8 cellular contexts compared by ENCODE assay signal in the genomic region with DNA sequence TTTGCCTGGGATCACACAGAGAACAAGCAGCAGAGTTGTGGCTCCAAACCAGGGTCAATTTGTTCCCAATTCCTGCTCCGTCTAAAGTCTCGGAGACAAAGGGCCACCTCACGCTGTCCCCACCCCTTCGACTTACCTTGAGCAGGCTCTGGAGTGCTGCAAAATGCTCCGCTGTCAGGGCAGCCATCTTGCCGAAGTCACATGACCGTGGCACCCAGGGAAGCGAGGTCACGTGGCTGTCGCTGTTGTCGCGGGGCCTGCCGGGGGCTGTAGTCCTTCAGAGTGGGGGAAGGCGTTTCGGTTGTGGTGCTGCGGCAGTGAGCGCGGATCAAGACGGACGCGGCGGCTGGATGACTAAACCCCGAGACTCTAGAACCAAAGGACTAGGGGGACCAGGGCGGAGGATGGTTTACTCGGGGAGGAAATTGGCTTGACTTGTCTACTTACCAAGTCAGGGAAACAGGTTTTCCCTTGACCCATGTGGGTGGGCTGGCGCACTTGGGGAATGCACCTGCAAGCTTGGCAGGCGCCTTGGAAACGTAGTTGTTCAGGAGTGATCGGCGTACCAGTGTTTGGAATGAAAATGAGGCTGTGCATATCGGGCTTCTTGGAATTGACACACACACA. TPM values are rescaled to one million over a fixed set of nuclear protein-coding genes. Genes with fewer than 3 reads are reported as not detected.
A peak's percentile ranks its signal among the peaks of the same experiment; 100 is the strongest.
DNase-seq lines count a peak whose midpoint lies in the region; ATAC-seq and TF ChIP-seq lines count a peak whose summit lies in the region.

A gene (minus strand): TSS at position 199 of the 627 bp plus-strand sequence. CDS start 12 bp downstream, at position 187.

- intact Hi-C loops in IMR-90 (cut with micrococcal nuclease), result no loop called here

- H4K20me1 ChIP-seq in IMR-90 (ENCODE audit: insufficient read depth, low read length), result no peaks in the 10 kb centered on the region

- H3K4me3 ChIP-seq in IMR-90 (ENCODE audit: insufficient read depth, low read depth, low read length) (peak within 1 kb of the TSS; percentile 89), epithelial cell of esophagus (ENCODE audit: low read length) (peak within 1 kb of the TSS; percentile 95), mononuclear cell (ENCODE audit: low read length) (peak within 1 kb of the TSS; percentile 90)

- H4K8ac ChIP-seq in IMR-90 (ENCODE audit: low read depth in 2 of 2, low read length in 2 of 2), result peak within 1 kb of the TSS; percentile 82 to 99

- H2BK20ac ChIP-seq in IMR-90 (ENCODE audit: low read depth, low read length), result no peak within 1 kb of the TSS

- H4K91ac ChIP-seq in IMR-90 (ENCODE audit: insufficient read depth, low read depth, low read length), result peak within 1 kb of the TSS; percentile 78; the same call in 1 of the 2 replicates

- H3K9me1 ChIP-seq in IMR-90 (ENCODE audit: insufficient read depth, low read length), result no peaks in the 10 kb centered on the region

- H2AFZ ChIP-seq in IMR-90 (replicated peaks; ENCODE audit: low read length, poor library complexity), result peak within 1 kb of the TSS; percentile 95

- no peak within 1 kb of the TSS for H2BK15ac ChIP-seq in IMR-90 (ENCODE audit: low read depth, low read length)

- ATAC-seq in GM21528 (IDR thresholded peaks at IDR 0.05; ENCODE audit: low FRiP score, unreplicated experiment) (peak; percentile 99), IMR-90 (ENCODE audit: low read depth) (peak; percentile 94)

- peak within 1 kb of the TSS; percentile 84 for H3K14ac ChIP-seq in IMR-90 (replicated peaks; ENCODE audit: low read depth, low read length)

- no peak within 1 kb of the TSS for H2AK5ac ChIP-seq in IMR-90 (ENCODE audit: low read depth, low read length)

- no TSS peak for BruUV-seq in IMR-90 (replicated peaks; lab: Mats Ljungman, UMichigan)

- peak within 1 kb of the TSS; percentile 40; the same call in 1 of the 2 replicates for H2BK120ac ChIP-seq in IMR-90 (ENCODE audit: low read depth, low read length)

- H3K9me3 ChIP-seq in IMR-90 (ENCODE audit: control insufficient read depth, insufficient read depth, low read length), result no peaks in the 10 kb centered on the region
- H3K9me3 ChIP-seq in mononuclear cell (ENCODE audit: low read depth, low read length), result no peaks in the 10 kb centered on the region

- peaks cover 7 to 17% of the 10 kb centered on the region in 2 experiments for H3K79me1 ChIP-seq in IMR-90 (ENCODE audit: low read depth in 1 of 2, low read length in 2 of 2)

- H3K4me2 ChIP-seq in IMR-90 (ENCODE audit: low read depth, low read length), result peak within 1 kb of the TSS; percentile 98

- no peak within 1 kb of the TSS; the same call in 1 of the 2 replicates for H3K18ac ChIP-seq in IMR-90 (ENCODE audit: low read depth, low read length)

- no peak for TF ChIP-seq RAD21 in IMR-90 (IDR thresholded peaks at IDR 0.05; ENCODE audit: low read length)

- no peak within 1 kb of the TSS for H2BK5ac ChIP-seq in IMR-90 (ENCODE audit: low read depth, low read length, poor library complexity, severe bottlenecking)

- DNase-seq in DMS 273 (lab: John Stamatoyannopoulos, UW; ENCODE audit: unreplicated experiment), result peak; percentile 94
- DNase-seq in IMR-90, result peak; percentile 93
- DNase-seq in OCI-M1 (lab: John Stamatoyannopoulos, UW), result peak; percentile 94
- peak; percentile 90 for DNase-seq in activated T-cell treated with anti-CD3 and anti-CD28 coated beads for 4 hours
- peak; percentile 96 for DNase-seq in epithelial cell of esophagus (ENCODE audit: low read depth)
- peak; percentile 77 to 91 for DNase-seq in stimulated activated CD8-positive, alpha-beta memory T cell treated with anti-CD3 and anti-CD28 coated beads, Interleukin-4, amount 100 ng/mL, for 1 hour (ENCODE audit: low read depth in 2 of 2, low spot score in 1 of 2)

- dilution Hi-C loops in IMR-90 (cut with HindIII; ENCODE audit: low sequenced_read_pairs, unreplicated experiment), result no loop called here

- peak within 1 kb of the TSS; percentile 83 for H3K4ac ChIP-seq in IMR-90 (ENCODE audit: low read depth, low read length)

- H3K36me3 ChIP-seq in IMR-90 (ENCODE audit: control insufficient read depth, insufficient read depth, low read length), result no peaks in the 10 kb centered on the region

- H3K56ac ChIP-seq in IMR-90 (ENCODE audit: extremely low read depth, insufficient read depth, low read length), result peak within 1 kb of the TSS; percentile 71

- H3K23ac ChIP-seq in IMR-90 (ENCODE audit: low read depth, low read length), result peak within 1 kb of the TSS; percentile 72; the same call in 1 of the 2 replicates

- TF ChIP-seq CTCF in IMR-90 (conservative IDR thresholded peaks at IDR 0.05; ENCODE audit: low read depth, low read length), result no peak
- TF ChIP-seq CTCF in epithelial cell of esophagus (IDR thresholded peaks at IDR 0.05; ENCODE audit: insufficient read depth, low read depth, low read length, missing control alignments), result no peak

- peak within 1 kb of the TSS; percentile 54 for H3K27ac ChIP-seq in IMR-90 (ENCODE audit: insufficient read depth, low read length)

- H3K9ac ChIP-seq in IMR-90 (ENCODE audit: low read depth, low read length), result peak within 1 kb of the TSS; percentile 88

- no peaks in the 10 kb centered on the region for H3K27me3 ChIP-seq in IMR-90 (ENCODE audit: control insufficient read depth, insufficient read depth, low read length)
- H3K27me3 ChIP-seq in mononuclear cell (ENCODE audit: insufficient read depth, low read length), result no peaks in the 10 kb centered on the region

- H2AK9ac ChIP-seq in IMR-90 (replicated peaks; ENCODE audit: low read depth, low read length, poor library complexity), result peak within 1 kb of the TSS; percentile 80

- 0% methylated on average over 18 of the region's 31 CpGs; no CpG with 5 or more reads in 1 of the 2 experiments for WGBS in IMR-90 (ENCODE audit: extremely low coverage in 2 of 2, insufficient read length in 1 of 2), 2 experiments

- H4K5ac ChIP-seq in IMR-90 (ENCODE audit: low read depth, low read length), result peak within 1 kb of the TSS; percentile 95

- POLR2A ChIA-PET in IMR-90 (lab: Charles Lee; ENCODE audit: unreplicated experiment), result interaction anchor here (0.6 to 1.0 kb wide), 2 partner anchors 8 to 174 kb away, joined by 4 to 6 read pairs; no protein-coding TSS in a partner anchor

- CTCF ChIA-PET in IMR-90 (lab: Yijun Ruan, JAX), result interaction anchor here (0.6 kb wide), 3 partner anchors 190 to 900 kb away, joined by 3 read pairs; no protein-coding TSS in a partner anchor

- H3K4me1 ChIP-seq in IMR-90 (ENCODE audit: control insufficient read depth, insufficient read depth, low read length), result no peaks in the 10 kb centered on the region
- peaks cover 20% of the 10 kb centered on the region for H3K4me1 ChIP-seq in mononuclear cell (ENCODE audit: insufficient read depth, low read length)

- peak; percentile 65; the same call in 1 of the 2 replicates for TF ChIP-seq POLR2A in IMR-90 (IDR thresholded peaks at IDR 0.05; ENCODE audit: low read depth, low read length)

- in situ Hi-C loops in IMR-90 (cut with MboI; ENCODE audit: low sequenced_read_pairs), result no loop called here

TF ChIP-seq in IMR-90, 13 proteins besides CTCF, POLR2A, EP300 and RAD21:
- TF ChIP-seq, protein P1, sequence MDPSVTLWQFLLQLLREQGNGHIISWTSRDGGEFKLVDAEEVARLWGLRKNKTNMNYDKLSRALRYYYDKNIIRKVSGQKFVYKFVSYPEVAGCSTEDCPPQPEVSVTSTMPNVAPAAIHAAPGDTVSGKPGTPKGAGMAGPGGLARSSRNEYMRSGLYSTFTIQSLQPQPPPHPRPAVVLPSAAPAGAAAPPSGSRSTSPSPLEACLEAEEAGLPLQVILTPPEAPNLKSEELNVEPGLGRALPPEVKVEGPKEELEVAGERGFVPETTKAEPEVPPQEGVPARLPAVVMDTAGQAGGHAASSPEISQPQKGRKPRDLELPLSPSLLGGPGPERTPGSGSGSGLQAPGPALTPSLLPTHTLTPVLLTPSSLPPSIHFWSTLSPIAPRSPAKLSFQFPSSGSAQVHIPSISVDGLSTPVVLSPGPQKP (IDR thresholded peaks at IDR 0.05; ENCODE audit: borderline replicate concordance, low read depth, low read length), result no peak
- TF ChIP-seq BHLHE40 (IDR thresholded peaks at IDR 0.05; ENCODE audit: low read depth, low read length), result peak; percentile 66
- TF ChIP-seq RCOR1 (IDR thresholded peaks at IDR 0.05; ENCODE audit: insufficient replicate concordance, low read length), result peak; percentile 31
- peak; percentile 96 for TF ChIP-seq FOS (IDR thresholded peaks at IDR 0.05; ENCODE audit: low read depth, low read length)
- no peak for TF ChIP-seq SMC3 (IDR thresholded peaks at IDR 0.05; ENCODE audit: low read depth, low read length)
- TF ChIP-seq, protein P2, sequence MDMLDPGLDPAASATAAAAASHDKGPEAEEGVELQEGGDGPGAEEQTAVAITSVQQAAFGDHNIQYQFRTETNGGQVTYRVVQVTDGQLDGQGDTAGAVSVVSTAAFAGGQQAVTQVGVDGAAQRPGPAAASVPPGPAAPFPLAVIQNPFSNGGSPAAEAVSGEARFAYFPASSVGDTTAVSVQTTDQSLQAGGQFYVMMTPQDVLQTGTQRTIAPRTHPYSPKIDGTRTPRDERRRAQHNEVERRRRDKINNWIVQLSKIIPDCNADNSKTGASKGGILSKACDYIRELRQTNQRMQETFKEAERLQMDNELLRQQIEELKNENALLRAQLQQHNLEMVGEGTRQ (IDR thresholded peaks at IDR 0.05; ENCODE audit: low read depth, low read length), result peak; percentile 100
- peak; percentile 80; the same call in 1 of the 2 replicates for TF ChIP-seq MXI1 (IDR thresholded peaks at IDR 0.05; ENCODE audit: borderline replicate concordance, low read depth, low read length)

RNA-seq across cellular contexts. Expression of the gene that starts here (rescaled TPM):
- total RNA-seq in IMR-90 (2012; rRNA removed) (50.7 and 54.2 TPM in 2 replicates), mononuclear cell (75.0 TPM)
- 58.3 and 77.1 TPM in 2 replicates for polyA plus RNA-seq in IMR-90 (2012; rRNA removed)
- polyA plus RNA-seq in IMR-90 (2012; cell fraction: cytosol; rRNA removed), result 42.1 and 51.2 TPM in 2 replicates
- polyA plus RNA-seq in IMR-90 (2012; cell fraction: nucleus; rRNA removed; ENCODE audit: low replicate concordance), result 33.2 and 38.4 TPM in 2 replicates

Comparison
In these comparisons a context has a peak if more than half of its experiments do, and no peak if none do; other contexts are left out.
1. Peak in every context shown above with its lines: DNase-seq, ATAC-seq, H3K4me3 ChIP-seq and H3K27ac ChIP-seq.